16 cellular contexts compared by ENCODE assay signal in the genomic region with DNA sequence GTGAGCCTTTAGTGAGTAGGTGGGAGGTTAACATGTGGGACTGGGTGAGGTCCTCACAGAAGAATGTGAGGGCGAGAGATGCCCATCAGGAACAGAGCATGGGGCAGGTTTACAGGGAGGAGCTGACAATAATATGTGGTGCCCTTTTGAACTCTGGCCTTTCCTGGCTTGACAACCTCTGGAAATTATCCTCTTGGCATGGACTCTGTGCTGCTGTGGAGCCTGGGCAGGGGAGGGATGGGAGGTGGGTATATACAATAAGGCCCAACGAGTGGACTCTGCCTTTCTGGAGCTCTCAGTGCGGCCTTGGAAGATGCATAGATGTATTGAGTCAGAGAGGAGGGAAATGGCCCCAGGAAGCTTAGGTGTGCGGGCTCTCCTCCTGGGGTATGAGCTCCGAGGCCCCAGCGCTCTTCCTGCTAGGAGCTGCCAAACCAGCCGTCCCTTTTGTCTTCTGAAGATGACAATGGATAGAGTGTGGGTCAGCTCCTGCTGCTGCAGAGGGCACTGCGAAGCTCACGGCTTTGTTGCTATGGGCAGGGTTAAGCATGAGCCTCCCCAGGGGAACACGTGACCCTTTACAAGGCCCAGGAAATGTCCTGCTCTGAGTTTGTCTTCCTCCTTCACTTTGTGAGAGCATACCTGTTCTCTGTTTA. TPM values are rescaled to one million over a fixed set of nuclear protein-coding genes. Genes with fewer than 3 reads are reported as not detected.
DNase-seq lines count a peak whose midpoint lies in the region; ATAC-seq and TF ChIP-seq lines count a peak whose summit lies in the region.
"Had no signal": no experiment of that assay in that cellular context is flagged by ENCODE, and none has a peak within 500 bp of the region (broad histone marks: within the 10 kb centered on the region; RNA-seq: fewer than 3 reads in every experiment).

No MANE protein-coding gene starts in this region.

- no peak overlapping the region for H3K4ac ChIP-seq in mesendoderm (ENCODE audit: low read depth, low read length)
- H3K4ac ChIP-seq in mesenchymal stem cell (ENCODE audit: low read depth in 1 of 2, low read length in 2 of 2), result no peak overlapping the region

- H3K36me3 Mint-ChIP-seq in central memory CD8-positive, alpha-beta T cell (ENCODE audit: insufficient read depth), result peaks cover 3% of the 10 kb centered on the region
- H3K36me3 Mint-ChIP-seq in type B pancreatic cell, result peaks cover 4% of the 10 kb centered on the region

- H3K23ac ChIP-seq in mesendoderm (ENCODE audit: low read length), result no peak overlapping the region
- no peak overlapping the region for H3K23ac ChIP-seq in mesenchymal stem cell (ENCODE audit: low read length in 2 of 2)

- H3K4me2 ChIP-seq in mammary epithelial cell (ENCODE audit: insufficient read depth, low read depth, low read length), result peak overlapping the region; percentile 31
- no peak overlapping the region for H3K4me2 ChIP-seq in mesendoderm (ENCODE audit: low read length)
- no peak overlapping the region for H3K4me2 ChIP-seq in mesenchymal stem cell (ENCODE audit: low read length, poor library complexity, severe bottlenecking)

- H3K9me3 ChIP-seq in mammary epithelial cell (replicated peaks; ENCODE audit: insufficient read depth, low read length), result no peaks in the 10 kb centered on the region
- H3K9me3 ChIP-seq in breast epithelium, result no peaks in the 10 kb centered on the region
- H3K9me3 ChIP-seq in mesenchymal stem cell (ENCODE audit: control insufficient read depth, low read length), result no peaks in the 10 kb centered on the region

- no peak for TF ChIP-seq POLR2A in breast epithelium (IDR thresholded peaks at IDR 0.05)

- no TSS peak for BruUV-seq in mammary epithelial cell (replicated peaks; lab: Mats Ljungman, UMichigan)

- ATAC-seq in central memory CD8-positive, alpha-beta T cell (replicated peaks; ENCODE audit: extremely low read depth, poor library complexity, severe bottlenecking), result no peak
- no peak for ATAC-seq in HG02981 (IDR thresholded peaks at IDR 0.05; ENCODE audit: unreplicated experiment)

- no peaks in the 10 kb centered on the region for H3K27me3 Mint-ChIP-seq in central memory CD8-positive, alpha-beta T cell
- no peaks in the 10 kb centered on the region for H3K27me3 Mint-ChIP-seq in type B pancreatic cell
- H3K27me3 Mint-ChIP-seq: activated naive CD8-positive, alpha-beta T cell treated with anti-CD3 and anti-CD28 coated beads, Interleukin-2, amount 10 ng/mL, durations not matched to agents 7 days and 5 days had no signal

- H3K79me2 ChIP-seq in mammary epithelial cell (ENCODE audit: insufficient read depth, low read length) (peaks cover 66% of the 10 kb centered on the region), mesendoderm (ENCODE audit: control insufficient read depth, insufficient read depth, low read length) (no peaks in the 10 kb centered on the region)

- H2BK120ac ChIP-seq in mesendoderm (ENCODE audit: low read depth, low read length), result no peak overlapping the region
- no peak overlapping the region for H2BK120ac ChIP-seq in mesenchymal stem cell (ENCODE audit: low read depth, low read length)

- peaks cover 2% of the 10 kb centered on the region for H3K36me3 ChIP-seq in mammary epithelial cell (ENCODE audit: insufficient read depth, low read length)
- H3K36me3 ChIP-seq in breast epithelium, result no peaks in the 10 kb centered on the region
- H3K36me3 ChIP-seq in mesendoderm (ENCODE audit: control insufficient read depth, insufficient read depth, low read length), result no peaks in the 10 kb centered on the region
- peaks cover 0 to 9% of the 10 kb centered on the region in 2 experiments for H3K36me3 ChIP-seq in mesenchymal stem cell (ENCODE audit: control insufficient read depth in 1 of 2, insufficient read depth in 2 of 2, low read depth in 1 of 2, low read length in 2 of 2)

- intact Hi-C loops in mammary epithelial cell (cut with micrococcal nuclease), result no loop called here
- intact Hi-C loops in breast epithelium (cut with DNase I; ENCODE audit: low total_unique reads), result no loop called here

- H3K27ac ChIP-seq in mammary epithelial cell (ENCODE audit: insufficient read depth, low read depth, low read length) (no peak overlapping the region), breast epithelium (no peak overlapping the region), mesendoderm (ENCODE audit: low read depth, low read length) (no peak overlapping the region), mesenchymal stem cell (ENCODE audit: low read length, poor library complexity, severe bottlenecking) (no peak overlapping the region)

- H3K79me1 ChIP-seq in mesendoderm (ENCODE audit: low read length) (no peaks in the 10 kb centered on the region), mesenchymal stem cell (replicated peaks; ENCODE audit: low read length, poor library complexity, severe bottlenecking) (peaks cover 9% of the 10 kb centered on the region)

- no peaks in the 10 kb centered on the region for H4K20me1 ChIP-seq in mammary epithelial cell (ENCODE audit: insufficient read depth, low read length)

- DNase-seq in mammary epithelial cell, result no peak
- DNase-seq in breast epithelium (ENCODE audit: low spot score in 2 of 2), result no peak
- no peak for DNase-seq in central memory CD8-positive, alpha-beta T cell (ENCODE audit: low spot score in 2 of 2)
- DNase-seq in mesendoderm, result peak; percentile 82
- DNase-seq in type B pancreatic cell (ENCODE audit: extremely low spot score, unreplicated experiment), result peak; percentile 47
- DNase-seq in effector CD4-positive, alpha-beta T cell, result no peak
- DNase-seq in mesenchymal stem cell, result no peak
- DNase-seq: ACHN; activated naive CD8-positive, alpha-beta T cell treated with anti-CD3 and anti-CD28 coated beads, Interleukin-2, amount 10 ng/mL, durations not matched to agents 7 days and 5 days; Calu3; caudate nucleus; NCI-H2081 treated with DMSO at 0.1 percent for 48 hours had no signal

- no peak overlapping the region for H4K5ac ChIP-seq in mesendoderm (ENCODE audit: low read length)

- H3K27me3 ChIP-seq in mammary epithelial cell (ENCODE audit: insufficient read depth, low read length), result no peaks in the 10 kb centered on the region
- no peaks in the 10 kb centered on the region for H3K27me3 ChIP-seq in breast epithelium
- no peaks in the 10 kb centered on the region for H3K27me3 ChIP-seq in mesendoderm (ENCODE audit: insufficient read depth, low read length, poor library complexity)
- H3K27me3 ChIP-seq in mesenchymal stem cell (ENCODE audit: control insufficient read depth in 1 of 2, insufficient read depth in 1 of 2, low read length in 2 of 2), result no peaks in the 10 kb centered on the region

- 99% methylated on average over 9 of the region's 10 CpGs for WGBS in mammary epithelial cell (ENCODE audit: low coverage, missing lambda C conversion rate)
- WGBS in mesendoderm (ENCODE audit: extremely low coverage, insufficient coverage, low lambda C conversion rate), result no CpG with 5 or more reads among the region's 10 CpGs
- WGBS in mesenchymal stem cell, result 60% methylated on average over 10 of the region's 10 CpGs

- CTCF ChIA-PET in mammary epithelial cell (lab: Charles Lee; ENCODE audit: low non-redundant PET), result no interaction called here

- dilution Hi-C loops in mammary epithelial cell (cut with HindIII; ENCODE audit: low sequenced_read_pairs), result no loop called here

- H4K8ac ChIP-seq in mesendoderm (ENCODE audit: low read depth, low read length), result no peak overlapping the region
- H4K8ac ChIP-seq in mesenchymal stem cell (ENCODE audit: low read length), result no peak overlapping the region

- H3K4me3 ChIP-seq in mammary epithelial cell (replicated peaks in 1 of 3; ENCODE audit: insufficient read depth in 1 of 3, low read depth in 2 of 3, low read length in 3 of 3) (no peak overlapping the region), breast epithelium (no peak overlapping the region), mesendoderm (ENCODE audit: low read length) (no peak overlapping the region), mesenchymal stem cell (ENCODE audit: insufficient read depth in 1 of 2, low read depth in 1 of 2, low read length in 2 of 2) (no peak overlapping the region)

- H3K4me3 Mint-ChIP-seq in central memory CD8-positive, alpha-beta T cell, result no peak overlapping the region
- H3K4me3 Mint-ChIP-seq in type B pancreatic cell, result peak overlapping the region; percentile 20
- H3K4me3 Mint-ChIP-seq: activated naive CD8-positive, alpha-beta T cell treated with anti-CD3 and anti-CD28 coated beads, Interleukin-2, amount 10 ng/mL, durations not matched to agents 7 days and 5 days had no signal

- H3K4me1 ChIP-seq in mammary epithelial cell (ENCODE audit: insufficient read depth, low read length), result peaks cover 11% of the 10 kb centered on the region
- H3K4me1 ChIP-seq in breast epithelium, result no peaks in the 10 kb centered on the region
- H3K4me1 ChIP-seq in mesendoderm (ENCODE audit: control insufficient read depth, low read depth, low read length), result no peaks in the 10 kb centered on the region
- H3K4me1 ChIP-seq in mesenchymal stem cell (ENCODE audit: control insufficient read depth, insufficient read depth, low read depth, low read length), result no peaks in the 10 kb centered on the region

- H3K56ac ChIP-seq in mesendoderm (ENCODE audit: low read length), result no peak overlapping the region

- no peak overlapping the region for H3K18ac ChIP-seq in mesendoderm (ENCODE audit: low read length)
- H3K18ac ChIP-seq in mesenchymal stem cell (ENCODE audit: low read depth in 1 of 2, low read length in 2 of 2), result no peak overlapping the region

- H2BK15ac ChIP-seq in mesendoderm (replicated peaks; ENCODE audit: low read depth) (no peak overlapping the region), mesenchymal stem cell (ENCODE audit: low read depth, poor library complexity, severe bottlenecking) (no peak overlapping the region)

- H2BK5ac ChIP-seq in mesendoderm (ENCODE audit: low read length) (no peak overlapping the region), mesenchymal stem cell (ENCODE audit: low read depth, low read length, poor library complexity, severe bottlenecking) (no peak overlapping the region)

- no peak overlapping the region for H2BK12ac ChIP-seq in mesenchymal stem cell (ENCODE audit: low read length in 2 of 2)

- H2AK5ac ChIP-seq in mesendoderm (ENCODE audit: low read length), result no peak overlapping the region
- H2AK5ac ChIP-seq in mesenchymal stem cell (ENCODE audit: low read length, severe bottlenecking), result no peak overlapping the region

- H2AFZ ChIP-seq in mammary epithelial cell (ENCODE audit: low read depth, low read length) (no peak overlapping the region), mesenchymal stem cell (ENCODE audit: low read depth, low read length) (no peak overlapping the region)

- in situ Hi-C loops in mammary epithelial cell (cut with MboI; ENCODE audit: low sequenced_read_pairs in 2 of 2), result no loop called here

- TF ChIP-seq CTCF in mammary epithelial cell (conservative IDR thresholded peaks at IDR 0.05 in 1 of 2, IDR thresholded peaks at IDR 0.05 in 1 of 2; ENCODE audit: extremely low read depth in 1 of 2, insufficient read depth in 1 of 2, low read depth in 1 of 2, low read length in 2 of 2), result no peak
- TF ChIP-seq CTCF in breast epithelium (IDR thresholded peaks at IDR 0.05), result no peak
- no peak for TF ChIP-seq CTCF in type B pancreatic cell (conservative IDR thresholded peaks at IDR 0.05)

- H3K4me1 Mint-ChIP-seq in central memory CD8-positive, alpha-beta T cell, result peaks cover 54% of the 10 kb centered on the region
- H3K4me1 Mint-ChIP-seq in type B pancreatic cell (ENCODE audit: unreplicated experiment), result peaks cover 27% of the 10 kb centered on the region

- H3K9ac ChIP-seq in mammary epithelial cell (ENCODE audit: insufficient read depth, low read length), result no peak overlapping the region
- no peak overlapping the region for H3K9ac ChIP-seq in mesendoderm (ENCODE audit: low read length)
- no peak overlapping the region for H3K9ac ChIP-seq in mesenchymal stem cell (ENCODE audit: low read length)

- no peak overlapping the region for H4K91ac ChIP-seq in mesenchymal stem cell (ENCODE audit: low read length)

- peak overlapping the region; percentile 50 for H3K27ac Mint-ChIP-seq in central memory CD8-positive, alpha-beta T cell (ENCODE audit: low read depth)
- peak overlapping the region; percentile 63 for H3K27ac Mint-ChIP-seq in type B pancreatic cell

- H3K14ac ChIP-seq in mesenchymal stem cell (ENCODE audit: low read length in 2 of 2), result no peak overlapping the region

- H3K9me3 Mint-ChIP-seq in central memory CD8-positive, alpha-beta T cell, result no peaks in the 10 kb centered on the region
- no peaks in the 10 kb centered on the region for H3K9me3 Mint-ChIP-seq in type B pancreatic cell
- H3K9me3 Mint-ChIP-seq: activated naive CD8-positive, alpha-beta T cell treated with anti-CD3 and anti-CD28 coated beads, Interleukin-2, amount 10 ng/mL, durations not matched to agents 7 days and 5 days had no signal

RNA-seq across cellular contexts. Expression of a gene that starts 8.7 kb away (rescaled TPM):
- total RNA-seq in mammary epithelial cell (10 to 100 TPM; 23.8 to 28.6 TPM), breast epithelium (10 to 100 TPM in 2 of 3 donors, 1 to 10 TPM in 1; 4.3 to 61.2 (median 40.3) TPM), type B pancreatic cell (ENCODE audit: low replicate concordance) (38.8 and 79.1 TPM in 2 replicates)
- polyA plus RNA-seq in mammary epithelial cell, result 12.8 TPM
- 33.5 TPM for polyA minus RNA-seq in mammary epithelial cell
- polyA plus RNA-seq in mesendoderm (2013, experiment 1 of 2), result 0.87 TPM
- 0.90 TPM for polyA plus RNA-seq in mesendoderm (2013, experiment 2 of 2)
- 0.37 TPM for polyA plus RNA-seq in mesenchymal stem cell (2013, experiment 1 of 2)
- 0.45 TPM for polyA plus RNA-seq in mesenchymal stem cell (2013, experiment 2 of 2)

RNA-seq across cellular contexts. Expression of a gene that starts 37.7 kb away (rescaled TPM):
- total RNA-seq in mammary epithelial cell, result 10 to 100 TPM in 1 of 2 donors, 1 to 10 TPM in 1; 1.0 to 18.0 TPM
- 38.0 TPM for polyA plus RNA-seq in mammary epithelial cell
- polyA minus RNA-seq in mammary epithelial cell, result 21.7 TPM
- total RNA-seq in breast epithelium, result 1 to 10 TPM in 2 of 3 donors, under 1 TPM in 1; 0.66 to 3.8 (median 1.6) TPM
- polyA plus RNA-seq in mesendoderm (2013, experiment 1 of 2), result 0.03 TPM
- polyA plus RNA-seq in mesendoderm (2013, experiment 2 of 2), result 0.06 TPM
- total RNA-seq in type B pancreatic cell (ENCODE audit: low replicate concordance), result 11.0 and 20.5 TPM in 2 replicates
- not detected for polyA plus RNA-seq in mesenchymal stem cell (2013, experiment 1 of 2)
- not detected for polyA plus RNA-seq in mesenchymal stem cell (2013, experiment 2 of 2)
- total RNA-seq: frontal cortex, myocyte, temporal lobe had no signal

Comparison
In these comparisons a context has a peak if more than half of its experiments do, and no peak if none do; other contexts are left out.
1. DNase-seq: peak in mesendoderm (single experiment) and type B pancreatic cell (single experiment); none in mammary epithelial cell (single experiment), breast epithelium (0 of 2), central memory CD8-positive, alpha-beta T cell (0 of 2), effector CD4-positive, alpha-beta T cell (single experiment) and mesenchymal stem cell (single experiment).